Comparison of ENCODE assay signal across 35 cellular contexts in genomic region chr3:182986021-182986420, GRCh38.
"Had no signal": no experiment of that assay in that cellular context is flagged by ENCODE, and none has a peak within 500 bp of the region (broad histone marks: within the 10 kb centered on the region; RNA-seq: fewer than 3 reads in every experiment).

No MANE protein-coding gene starts in this region.

- H3K27ac ChIP-seq: KMS-11 had no signal

- DNase-seq: Karpas-422, Kasumi-1, KBM-7, KG1, MG63, MM.1S, MV-4-11, NCI-H1048, NCI-H1092, NCI-H1092 treated with DMSO at 0.1 percent for 48 hours, NCI-H1105, NCI-H1105 treated with DMSO at 0.1 percent for 48 hours, NCI-H1417, NCI-H1417 treated with DMSO at 0.1 percent for 48 hours, NCI-H1436, NCI-H1436 treated with DMSO at 0.1 percent for 48 hours, NCI-H146, NCI-H1694, NCI-H1694 treated with DMSO at 0.1 percent for 48 hours, NCI-H187, NCI-H187 treated with DMSO at 0.1 percent for 48 hours, NCI-H1930, NCI-H2029, NCI-H2029 treated with DMSO at 0.1 percent for 48 hours, NCI-H2081, NCI-H2081 treated with DMSO at 0.1 percent for 48 hours, NCI-H2107, NCI-H2171, NCI-H2171 treated with DMSO at 0.1 percent for 48 hours, NCI-H2227 treated with DMSO at 0.1 percent for 48 hours, NCI-H226, NCI-H345, NCI-H446, NCI-H446 treated with DMSO at 0.1 percent for 48 hours had no signal

- H3K9ac ChIP-seq: KMS-11 had no signal

- H3K4me2 ChIP-seq: KMS-11 had no signal

- H3K4me3 ChIP-seq: MG63 had no signal

- H3K36me3 ChIP-seq: MG63 had no signal

- H3K9me3 ChIP-seq: MG63 had no signal

- H3K27me3 ChIP-seq: MG63 had no signal
